1 cellular context compared by ENCODE assay signal in genomic region chr6:35727935-35728662, GRCh38.
A peak's percentile ranks its signal among the peaks of the same experiment; 100 is the strongest.
TF ChIP-seq lines count a peak whose summit lies in the region.

No MANE protein-coding gene starts in this region.

TF ChIP-seq in HepG2, 621 proteins besides CTCF, POLR2A, EP300 and RAD21 (continued from another document and continues in another):
- TF ChIP-seq ZHX2 (IDR thresholded peaks at IDR 0.05; ENCODE audit: low read depth) = no peak
- TF ChIP-seq ZHX2 (CRISPR knock-in tag; IDR thresholded peaks at IDR 0.05; ENCODE audit: borderline replicate concordance) = no peak
- TF ChIP-seq PLRG1 (conservative IDR thresholded peaks at IDR 0.05) = no peak
- 0 out of 2 replicates have a peak, but pooled peaks have one; percentile 37 for TF ChIP-seq ZNF713 (CRISPR knock-in tag; IDR thresholded peaks at IDR 0.05)
- TF ChIP-seq CSRNP1 (CRISPR knock-in tag; IDR thresholded peaks at IDR 0.05) = peak; percentile 84
- TF ChIP-seq RBM39 (IDR thresholded peaks at IDR 0.05; ENCODE audit: low read depth, low read length, poor library complexity, severe bottlenecking) = no peak
- TF ChIP-seq TFDP1 (CRISPR knock-in tag; IDR thresholded peaks at IDR 0.05; ENCODE audit: borderline replicate concordance) = peak; percentile 41; the same call in 1 of the 2 replicates
- TF ChIP-seq SETDB1 (CRISPR knock-in tag; IDR thresholded peaks at IDR 0.05; ENCODE audit: borderline replicate concordance) = no peak
- TF ChIP-seq TBL1XR1 (IDR thresholded peaks at IDR 0.05; ENCODE audit: borderline replicate concordance, low read length, partially characterized antibody) = no peak
- no peak for TF ChIP-seq ESRRA (CRISPR knock-in tag; IDR thresholded peaks at IDR 0.05; ENCODE audit: low read depth)
- TF ChIP-seq ZNF83 (CRISPR knock-in tag; IDR thresholded peaks at IDR 0.05; ENCODE audit: borderline replicate concordance) = peak; percentile 91
- no peak for TF ChIP-seq HDAC6 (IDR thresholded peaks at IDR 0.05; ENCODE audit: low read depth, low read length)
- TF ChIP-seq ZNF234 (CRISPR knock-in tag; conservative IDR thresholded peaks at IDR 0.05) = no peak
- no peak for TF ChIP-seq GMEB1 (CRISPR knock-in tag; IDR thresholded peaks at IDR 0.05; ENCODE audit: borderline replicate concordance)
- TF ChIP-seq GPN1 (CRISPR knock-in tag; IDR thresholded peaks at IDR 0.05; ENCODE audit: borderline replicate concordance) = no peak
- TF ChIP-seq WIZ (CRISPR knock-in tag; IDR thresholded peaks at IDR 0.05) = peak; percentile 79; the same call in 1 of the 2 replicates
- TF ChIP-seq ZSCAN22 (CRISPR knock-in tag; IDR thresholded peaks at IDR 0.05) = no peak
- no peak for TF ChIP-seq ZNF317 (CRISPR knock-in tag; IDR thresholded peaks at IDR 0.05)
- TF ChIP-seq ZNF562 (CRISPR knock-in tag; IDR thresholded peaks at IDR 0.05; ENCODE audit: borderline replicate concordance) = no peak
- TF ChIP-seq ZNF543 (CRISPR knock-in tag; IDR thresholded peaks at IDR 0.05) = no peak
- TF ChIP-seq ZNF350 (CRISPR knock-in tag; IDR thresholded peaks at IDR 0.05; ENCODE audit: borderline replicate concordance, low read depth) = 0 out of 2 replicates have a peak, but pooled peaks have one; percentile 48
- TF ChIP-seq FOXO4 (CRISPR knock-in tag; conservative IDR thresholded peaks at IDR 0.05) = 0 out of 2 replicates have a peak, but pooled peaks have one; percentile 90
- no peak for TF ChIP-seq ZNF768 (CRISPR knock-in tag; IDR thresholded peaks at IDR 0.05)
- no peak for TF ChIP-seq ZNF24 (IDR thresholded peaks at IDR 0.05)
- TF ChIP-seq CCAR2 (optimal IDR thresholded peaks at IDR 0.05; ENCODE audit: low read depth, low read length) = no peak
- peak; percentile 67; the same call in 1 of the 2 replicates for TF ChIP-seq ZNF501 (CRISPR knock-in tag; IDR thresholded peaks at IDR 0.05)
- peak; percentile 15; the same call in 1 of the 2 replicates for TF ChIP-seq ZMYM4 (CRISPR knock-in tag; IDR thresholded peaks at IDR 0.05)
- TF ChIP-seq ZBTB7A (CRISPR knock-in tag; IDR thresholded peaks at IDR 0.05) = no peak
- no peak for TF ChIP-seq ZBTB21 (CRISPR knock-in tag; IDR thresholded peaks at IDR 0.05)
- no peak for TF ChIP-seq YEATS4 (CRISPR knock-in tag; IDR thresholded peaks at IDR 0.05; ENCODE audit: borderline replicate concordance)
- TF ChIP-seq ZNF547 (CRISPR knock-in tag; IDR thresholded peaks at IDR 0.05) = no peak
- TF ChIP-seq ZHX1 (CRISPR knock-in tag; IDR thresholded peaks at IDR 0.05; ENCODE audit: low read depth) = no peak
- TF ChIP-seq ZNF800 (CRISPR knock-in tag; IDR thresholded peaks at IDR 0.05) = peak; percentile 99
